In the genomic region with DNA sequence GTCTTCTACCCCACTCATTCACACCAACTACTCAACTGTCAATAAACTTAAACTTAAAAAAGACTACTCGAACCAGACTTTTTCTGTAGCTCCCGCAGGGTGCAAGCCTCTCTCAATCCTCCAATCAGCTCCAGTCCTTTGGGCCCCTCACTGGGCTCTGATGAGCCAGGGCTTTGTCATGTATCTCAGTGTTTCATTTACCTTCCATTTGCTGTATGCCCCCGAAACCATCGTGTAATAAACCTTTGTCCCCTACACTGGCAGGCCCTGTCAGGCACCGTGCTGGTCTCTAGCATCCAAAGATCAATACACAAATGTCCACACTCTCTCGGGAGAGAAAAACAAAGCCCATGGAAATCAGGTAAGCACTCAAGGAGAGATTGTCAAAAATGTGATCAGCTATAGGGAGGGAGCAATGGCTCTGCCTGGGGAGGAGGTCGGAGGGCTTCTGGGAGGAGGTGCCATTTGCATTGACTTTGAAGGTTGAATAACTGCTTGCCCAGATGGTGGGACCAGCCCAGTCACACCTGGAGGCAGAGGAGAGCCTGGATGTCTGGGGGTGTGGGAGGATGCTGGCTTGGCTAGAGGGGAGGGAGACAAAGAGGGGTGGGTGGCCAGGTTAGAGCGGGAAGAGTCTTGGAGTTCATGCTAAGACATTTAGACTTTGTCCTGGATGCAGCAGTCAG, we compare ENCODE assay signal across 1 cellular context.
TF ChIP-seq lines count a peak whose summit lies in the region.

No MANE protein-coding gene starts in this region.

TF ChIP-seq in H1, 55 proteins besides CTCF, POLR2A, EP300 and RAD21:
- TF ChIP-seq RXRA (IDR thresholded peaks at IDR 0.05; ENCODE audit: insufficient read depth, low read depth, low read length) (no peak), POU5F1 (IDR thresholded peaks at IDR 0.05; ENCODE audit: low read depth, low read length) (peak; percentile 73; the same call in 1 of the 2 replicates), YY1 (IDR thresholded peaks at IDR 0.05; ENCODE audit: low read depth, low read length) (0 out of 2 replicates have a peak, but pooled peaks have one; percentile 24), NANOG (IDR thresholded peaks at IDR 0.05; ENCODE audit: insufficient read depth, low read depth, low read length, poor library complexity, severe bottlenecking) (peak; percentile 61), JUN (IDR thresholded peaks at IDR 0.05; ENCODE audit: low read depth, low read length) (no peak)
- TF ChIP-seq, protein P1, sequence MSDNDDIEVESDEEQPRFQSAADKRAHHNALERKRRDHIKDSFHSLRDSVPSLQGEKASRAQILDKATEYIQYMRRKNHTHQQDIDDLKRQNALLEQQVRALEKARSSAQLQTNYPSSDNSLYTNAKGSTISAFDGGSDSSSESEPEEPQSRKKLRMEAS (IDR thresholded peaks at IDR 0.05), result 0 out of 2 replicates have a peak, but pooled peaks have one; percentile 15
